Comparison of ENCODE assay signal across 8 cellular contexts in genomic region chr9:130997925-130998595, GRCh38. TPM values are rescaled to one million over a fixed set of nuclear protein-coding genes. Genes with fewer than 3 reads are reported as not detected.
A peak's percentile ranks its signal among the peaks of the same experiment; 100 is the strongest.
DNase-seq lines count a peak whose midpoint lies in the region; ATAC-seq and TF ChIP-seq lines count a peak whose summit lies in the region.

No MANE protein-coding gene starts in this region.

- peak overlapping the region in 1 of 5 experiments; percentile 79 for H3K27ac Mint-ChIP-seq in brain

- H3K9me3 Mint-ChIP-seq in brain, result no peaks in the 10 kb centered on the region

- no peak for ATAC-seq in GM18519 (IDR thresholded peaks at IDR 0.05; ENCODE audit: low FRiP score, unreplicated experiment)

- peak; percentile 30 for DNase-seq in DMS79 (lab: John Stamatoyannopoulos, UW)
- DNase-seq in HuH-7 (ENCODE audit: low spot score), result peak; percentile 99
- peak; percentile 86 for DNase-seq in RPMI8226
- DNase-seq in iPS-NIHi11 (ENCODE audit: low spot score), result peak; percentile 99
- peak; percentile 53 to 65 for DNase-seq in stimulated activated CD4-positive, alpha-beta T cell treated with anti-CD3 and anti-CD28 coated beads, Interleukin-2, amount 100 ng/mL, for 48 hours
- no peak for DNase-seq in NCI-H446 treated with DMSO at 0.1 percent for 48 hours (lab: John Stamatoyannopoulos, UW)

- peaks cover 28% of the 10 kb centered on the region for H3K27me3 Mint-ChIP-seq in brain

- H3K4me3 Mint-ChIP-seq in brain, result no peak overlapping the region

- peak; percentile 80 to 94 for TF ChIP-seq CTCF in brain (conservative IDR thresholded peaks at IDR 0.05)

- no peaks in the 10 kb centered on the region for H3K36me3 Mint-ChIP-seq in brain

- peaks cover 4% of the 10 kb centered on the region for H3K4me1 Mint-ChIP-seq in brain

RNA-seq across cellular contexts. Expression of gene LAMC3, which starts 10.9 kb away (rescaled TPM):
- 11.2 TPM for polyA plus RNA-seq in brain (ENCODE audit: insufficient read depth, low read depth, low replicate concordance)

RNA-seq across cellular contexts. Expression of gene FIBCD1, which starts 59.0 kb away (rescaled TPM):
- 0.78 TPM for polyA plus RNA-seq in brain (ENCODE audit: insufficient read depth, low read depth, low replicate concordance)
